Comparison of ENCODE assay signal across 13 cellular contexts in genomic region chr3:48408823-48409281, GRCh38. TPM values are rescaled to one million over a fixed set of nuclear protein-coding genes. Genes with fewer than 3 reads are reported as not detected.
DNase-seq lines count a peak whose midpoint lies in the region; ATAC-seq, FAIRE-seq and TF ChIP-seq lines count a peak whose summit lies in the region.
"Had no signal": no experiment of that assay in that cellular context is flagged by ENCODE, and none has a peak within 500 bp of the region (broad histone marks: within the 10 kb centered on the region; RNA-seq: fewer than 3 reads in every experiment).

No MANE protein-coding gene starts in this region.

- no peak overlapping the region for H2BK5ac ChIP-seq in H1 (ENCODE audit: low read depth, low read length)

- 87% methylated on average over 4 of the region's 4 CpGs; no CpG with 5 or more reads in 1 of the 2 experiments for WGBS in H1 (ENCODE audit: extremely low coverage in 1 of 2, insufficient coverage in 1 of 2, insufficient read length in 1 of 2, insufficient replicate concordance in 2 of 2, low coverage in 1 of 2, low lambda C conversion rate in 2 of 2, missing lambda C conversion rate in 1 of 2), 2 experiments

- no peaks in the 10 kb centered on the region for H3K27me3 ChIP-seq in HL-60 (ENCODE audit: insufficient read depth, poor library complexity, severe bottlenecking)
- no peaks in the 10 kb centered on the region for H3K27me3 ChIP-seq in H1 (replicated peaks in 1 of 4; ENCODE audit: control insufficient read depth in 3 of 4, extremely low read depth in 1 of 4, insufficient read depth in 3 of 4, low read length in 3 of 4)

- H3K14ac ChIP-seq in H1 (ENCODE audit: insufficient read length), result no peak overlapping the region

- FAIRE-seq in H1 (lab: Jason Lieb, UNC), result no peak
- FAIRE-seq: A549, G401.6, islet of Langerhans had no signal

- no peak overlapping the region for H3K18ac ChIP-seq in H1 (ENCODE audit: extremely low read depth, low read length)

- peaks cover 6 to 40% of the 10 kb centered on the region in 2 experiments for H4K20me1 ChIP-seq in H1 (replicated peaks in 1 of 2; ENCODE audit: control insufficient read depth in 1 of 2, insufficient read depth in 2 of 2, low read length in 2 of 2)

- peak in 1 of 2 experiments; percentile 28; a peak in 1 of 4 replicates for TF ChIP-seq RAD21 in H1 (IDR thresholded peaks at IDR 0.05 in 1 of 2, conservative IDR thresholded peaks at IDR 0.05 in 1 of 2; ENCODE audit: low read depth in 2 of 2, low read length in 2 of 2)

- H4K5ac ChIP-seq in H1 (ENCODE audit: insufficient read length, low read depth, low read length), result no peak overlapping the region

- H2BK15ac ChIP-seq in H1 (ENCODE audit: low read length), result no peak overlapping the region

- H3K4me1 ChIP-seq in H1 (replicated peaks in 1 of 4; ENCODE audit: control insufficient read depth in 3 of 4, insufficient read depth in 4 of 4, low read length in 3 of 4), result no peaks in the 10 kb centered on the region
- H3K4me1 ChIP-seq: A549 had no signal

- H2BK120ac ChIP-seq in H1 (replicated peaks; ENCODE audit: low read depth, low read length), result no peak overlapping the region

- no peak for TF ChIP-seq EP300 in H1 (IDR thresholded peaks at IDR 0.05; ENCODE audit: borderline replicate concordance in 1 of 2, low read depth in 2 of 2, low read length in 2 of 2)

- H4K8ac ChIP-seq in H1 (ENCODE audit: extremely low read depth, insufficient read depth, low read length), result peak overlapping the region; percentile 46; the same call in 1 of the 2 replicates

- no peak overlapping the region for H4K91ac ChIP-seq in H1 (replicated peaks; ENCODE audit: insufficient read length, low read length)

- no peak overlapping the region for H3K9ac ChIP-seq in H1 (replicated peaks in 1 of 4; ENCODE audit: extremely low read depth in 1 of 4, low read depth in 3 of 4, low read length in 3 of 4)

- peak; percentile 4 for DNase-seq in NCI-H82 (lab: John Stamatoyannopoulos, UW)
- DNase-seq in NCI-H82 treated with DMSO at 0.1 percent for 48 hours (lab: John Stamatoyannopoulos, UW; ENCODE audit: unreplicated experiment), result no peak
- no peak for DNase-seq in HL-60 (ENCODE audit: low read depth in 1 of 2, low spot score in 1 of 2)
- no peak for DNase-seq in H1 (ENCODE audit: low read depth in 1 of 2, low spot score in 2 of 2)
- peak; percentile 48 for DNase-seq in sciatic nerve (ENCODE audit: low spot score)
- no peak for DNase-seq in dermis blood vessel endothelial cell
- DNase-seq: Karpas-422, NCI-H774 had no signal

- no peak for ATAC-seq in sciatic nerve
- no peak for ATAC-seq in HG03457 (IDR thresholded peaks at IDR 0.05; ENCODE audit: unreplicated experiment)
- no peak for ATAC-seq in GM18870 (IDR thresholded peaks at IDR 0.05; ENCODE audit: unreplicated experiment)

- no peak overlapping the region for H2BK20ac ChIP-seq in H1 (ENCODE audit: low read length)

- no peak overlapping the region for H3K4me2 ChIP-seq in H1 (ENCODE audit: insufficient read depth in 1 of 2, low read depth in 2 of 2, low read length in 2 of 2)
- H3K4me2 ChIP-seq: A549 had no signal

- H3K79me2 ChIP-seq in H1 (ENCODE audit: control insufficient read depth in 1 of 2, insufficient read depth in 2 of 2, low read length in 2 of 2), result no peaks in the 10 kb centered on the region

- H3K23ac ChIP-seq in H1 (ENCODE audit: insufficient read length), result no peak overlapping the region

- no peaks in the 10 kb centered on the region for H3K9me3 ChIP-seq in H1 (ENCODE audit: insufficient read depth in 2 of 2, low read depth in 1 of 2, low read length in 1 of 2)
- H3K9me3 ChIP-seq: A549 had no signal

- no peak for TF ChIP-seq POLR2A in H1 (IDR thresholded peaks at IDR 0.05; ENCODE audit: control extremely low read depth in 1 of 2, low read depth in 2 of 2, low read length in 2 of 2)

- H3K4me3 ChIP-seq in HL-60 (replicated peaks; ENCODE audit: insufficient read depth, low read length), result no peak overlapping the region
- no peak overlapping the region for H3K4me3 ChIP-seq in H1 (ENCODE audit: extremely low read depth in 1 of 4, insufficient read depth in 2 of 4, low read depth in 3 of 4, low read length in 4 of 4)
- H3K4me3 ChIP-seq: A549 had no signal

- CTCF ChIA-PET in H1 (lab: Charles Lee; ENCODE audit: partially characterized antibody), result interaction anchor here (0.6 to 7.7 kb wide), 18 partner anchors 8 to 218 kb away, joined by 3 to 130 read pairs (median 4); no protein-coding TSS in a partner anchor

- H2BK12ac ChIP-seq in H1 (ENCODE audit: low read depth, low read length), result no peak overlapping the region

- H2AK5ac ChIP-seq in H1 (ENCODE audit: low read depth, low read length), result no peak overlapping the region

- H2AFZ ChIP-seq in H1 (ENCODE audit: low read length), result no peak overlapping the region

- intact Hi-C loops in sciatic nerve (cut with DNase I), result no loop called here

- H3K4ac ChIP-seq in H1 (replicated peaks; ENCODE audit: insufficient read length, low read depth, low read length), result no peak overlapping the region

- H3K36me3 ChIP-seq in H1 (ENCODE audit: control insufficient read depth in 2 of 4, insufficient read depth in 4 of 4, low read length in 3 of 4), result peaks cover 66 to 91% (median 88%) of the 10 kb centered on the region in 4 experiments

- H3K23me2 ChIP-seq in H1 (ENCODE audit: low read depth, low read length), result no peaks in the 10 kb centered on the region

- POLR2A ChIA-PET in H1 (lab: Charles Lee; ENCODE audit: partially characterized antibody), result interaction anchor here (1.1 to 31.5 kb wide), 5 partner anchors 1 to 55 kb away, joined by 3 to 650 read pairs (median 3); partner anchors contain the start of gene PLXNB1

- peak; percentile 3 for TF ChIP-seq CTCF in HL-60 (IDR thresholded peaks at IDR 0.05; ENCODE audit: insufficient read depth, low read length)
- peak in 2 of 3 experiments; percentile 30 to 50; a peak in 2 of 4 replicates for TF ChIP-seq CTCF in H1 (IDR thresholded peaks at IDR 0.05; ENCODE audit: control extremely low read depth in 1 of 3, insufficient read depth in 1 of 3, low read depth in 1 of 3, low read length in 3 of 3)

- no peaks in the 10 kb centered on the region; the same call in 1 of the 2 replicates for H3K79me1 ChIP-seq in H1 (ENCODE audit: low read depth, low read length)

- H3K27ac ChIP-seq in HL-60 (replicated peaks) (no peak overlapping the region), H1 (ENCODE audit: low read depth, low read length) (no peak overlapping the region)
- H3K27ac ChIP-seq: A549 had no signal

- H3K56ac ChIP-seq in H1 (replicated peaks; ENCODE audit: insufficient read length, low read depth, low read length), result no peak overlapping the region

RNA-seq across cellular contexts. Expression of gene PLXNB1, which starts 21.0 kb away (rescaled TPM):
- total RNA-seq in H1 (2021; fragmentation: NEBNext Ultra II Directional; extraction: Animal tissue kit (Norgen Biotek cat#: 25700)), result 114 and 115 TPM in 2 replicates
- polyA plus RNA-seq in H1 (2011; rRNA removed), result 109 and 149 TPM in 2 replicates
- 117 TPM for polyA plus RNA-seq in H1 (2011; cell fraction: cytosol; rRNA removed)
- 1,123 TPM for polyA plus RNA-seq in H1 (2011; cell fraction: nucleus; rRNA removed)
- 136 to 155 TPM (median 141 TPM) in 4 replicates for polyA plus RNA-seq in H1 (2012, experiment 1 of 2)
- polyA plus RNA-seq in H1 (2012, experiment 2 of 2), result 102 TPM
- 102 TPM for polyA plus RNA-seq in H1 (2013, experiment 1 of 2)
- 83.3 TPM for polyA plus RNA-seq in H1 (2013, experiment 2 of 2)
- 82.5 and 154 TPM in 2 replicates for polyA minus RNA-seq in H1 (2011; rRNA and poly(A)+ RNA removed)
- polyA minus RNA-seq in H1 (2011; cell fraction: cytosol; rRNA and poly(A)+ RNA removed), result 100 TPM
- polyA minus RNA-seq in H1 (2011; cell fraction: nucleus; rRNA and poly(A)+ RNA removed), result 265 TPM
- total RNA-seq in sciatic nerve (121 TPM), dermis blood vessel endothelial cell (16.8 and 23.7 TPM in 2 replicates)

RNA-seq across cellular contexts. Expression of gene CCDC51, which starts 31.1 kb away (rescaled TPM):
- total RNA-seq in H1 (2021; fragmentation: NEBNext Ultra II Directional; extraction: Animal tissue kit (Norgen Biotek cat#: 25700)), result 20.3 and 21.3 TPM in 2 replicates
- polyA plus RNA-seq in H1 (2011; rRNA removed), result 19.7 and 21.4 TPM in 2 replicates
- 26.3 TPM for polyA plus RNA-seq in H1 (2011; cell fraction: cytosol; rRNA removed)
- polyA plus RNA-seq in H1 (2011; cell fraction: nucleus; rRNA removed), result 18.4 TPM
- 24.1 to 30.2 TPM (median 28.9 TPM) in 4 replicates for polyA plus RNA-seq in H1 (2012, experiment 1 of 2)
- polyA plus RNA-seq in H1 (2012, experiment 2 of 2), result 17.1 TPM
- 16.7 TPM for polyA plus RNA-seq in H1 (2013, experiment 1 of 2)
- polyA plus RNA-seq in H1 (2013, experiment 2 of 2), result 16.9 TPM
- polyA minus RNA-seq in H1 (2011; rRNA and poly(A)+ RNA removed), result 17.1 and 17.4 TPM in 2 replicates
- polyA minus RNA-seq in H1 (2011; cell fraction: cytosol; rRNA and poly(A)+ RNA removed), result 7.3 TPM
- polyA minus RNA-seq in H1 (2011; cell fraction: nucleus; rRNA and poly(A)+ RNA removed), result 7.7 TPM
- total RNA-seq in sciatic nerve (10.6 TPM), dermis blood vessel endothelial cell (16.4 and 18.0 TPM in 2 replicates)

RNA-seq across cellular contexts. Expression of gene TMA7, which starts 31.2 kb away (rescaled TPM):
- 305 and 322 TPM in 2 replicates for total RNA-seq in H1 (2021; fragmentation: NEBNext Ultra II Directional; extraction: Animal tissue kit (Norgen Biotek cat#: 25700))
- 83.3 and 138 TPM in 2 replicates for polyA plus RNA-seq in H1 (2011; rRNA removed)
- 282 TPM for polyA plus RNA-seq in H1 (2011; cell fraction: cytosol; rRNA removed)
- polyA plus RNA-seq in H1 (2011; cell fraction: nucleus; rRNA removed), result 36.5 TPM
- polyA plus RNA-seq in H1 (2012, experiment 1 of 2), result 470 to 570 TPM (median 490 TPM) in 4 replicates
- 141 TPM for polyA plus RNA-seq in H1 (2012, experiment 2 of 2)
- polyA plus RNA-seq in H1 (2013, experiment 1 of 2), result 965 TPM
- 959 TPM for polyA plus RNA-seq in H1 (2013, experiment 2 of 2)
- 8.2 and 9.6 TPM in 2 replicates for polyA minus RNA-seq in H1 (2011; rRNA and poly(A)+ RNA removed)
- 42.3 TPM for polyA minus RNA-seq in H1 (2011; cell fraction: cytosol; rRNA and poly(A)+ RNA removed)
- polyA minus RNA-seq in H1 (2011; cell fraction: nucleus; rRNA and poly(A)+ RNA removed), result 34.3 TPM
- total RNA-seq in sciatic nerve (154 TPM), dermis blood vessel endothelial cell (223 and 272 TPM in 2 replicates)

RNA-seq across cellular contexts. Expression of gene FBXW12, which starts 36.8 kb away (rescaled TPM):
- 0.35 TPM in 1 of 2 replicates, not detected in the other for total RNA-seq in H1 (2021; fragmentation: NEBNext Ultra II Directional; extraction: Animal tissue kit (Norgen Biotek cat#: 25700))
- 0.41 and 0.85 TPM in 2 replicates for polyA plus RNA-seq in H1 (2011; rRNA removed)
- 0.44 TPM for polyA plus RNA-seq in H1 (2011; cell fraction: cytosol; rRNA removed)
- polyA plus RNA-seq in H1 (2011; cell fraction: nucleus; rRNA removed), result 1.3 TPM
- polyA plus RNA-seq in H1 (2012, experiment 1 of 2), result 0.48 to 0.88 TPM (median 0.68 TPM) in 4 replicates
- polyA plus RNA-seq in H1 (2012, experiment 2 of 2), result not detected
- 0.22 TPM for polyA plus RNA-seq in H1 (2013, experiment 1 of 2)
- polyA plus RNA-seq in H1 (2013, experiment 2 of 2), result 0.15 TPM
- 2.1 and 2.2 TPM in 2 replicates for polyA minus RNA-seq in H1 (2011; rRNA and poly(A)+ RNA removed)
- polyA minus RNA-seq in H1 (2011; cell fraction: cytosol; rRNA and poly(A)+ RNA removed), result not detected
- polyA minus RNA-seq in H1 (2011; cell fraction: nucleus; rRNA and poly(A)+ RNA removed), result 1.9 TPM
- total RNA-seq in sciatic nerve, result 0.27 TPM
- total RNA-seq in dermis blood vessel endothelial cell, result not detected in 2 replicates
- polyA plus RNA-seq: A549 had no signal

RNA-seq across cellular contexts. Expression of gene ATRIP, which starts 37.7 kb away (rescaled TPM):
- total RNA-seq in H1 (2021; fragmentation: NEBNext Ultra II Directional; extraction: Animal tissue kit (Norgen Biotek cat#: 25700)), result 16.7 and 20.2 TPM in 2 replicates
- 16.6 and 18.5 TPM in 2 replicates for polyA plus RNA-seq in H1 (2011; rRNA removed)
- 15.0 TPM for polyA plus RNA-seq in H1 (2011; cell fraction: cytosol; rRNA removed)
- 36.5 TPM for polyA plus RNA-seq in H1 (2011; cell fraction: nucleus; rRNA removed)
- polyA plus RNA-seq in H1 (2012, experiment 1 of 2), result 12.7 to 14.1 TPM (median 13.8 TPM) in 4 replicates
- 11.0 TPM for polyA plus RNA-seq in H1 (2012, experiment 2 of 2)
- 14.8 TPM for polyA plus RNA-seq in H1 (2013, experiment 1 of 2)
- polyA plus RNA-seq in H1 (2013, experiment 2 of 2), result 12.6 TPM
- 28.6 and 29.3 TPM in 2 replicates for polyA minus RNA-seq in H1 (2011; rRNA and poly(A)+ RNA removed)
- polyA minus RNA-seq in H1 (2011; cell fraction: cytosol; rRNA and poly(A)+ RNA removed), result 10.1 TPM
- 25.2 TPM for polyA minus RNA-seq in H1 (2011; cell fraction: nucleus; rRNA and poly(A)+ RNA removed)
- 7.5 TPM for total RNA-seq in sciatic nerve
- total RNA-seq in dermis blood vessel endothelial cell, result 8.2 TPM in 2 replicates

Comparison
In these comparisons a context has a peak if more than half of its experiments do, and no peak if none do; other contexts are left out.
1. DNase-seq: peak in NCI-H82 (single experiment) and sciatic nerve (single experiment); none in NCI-H82 treated with DMSO at 0.1 percent for 48 hours (single experiment), HL-60 (0 of 2), H1 (0 of 2) and dermis blood vessel endothelial cell (single experiment).